ENCODE assay signal across 9 cellular contexts in the genomic region with DNA sequence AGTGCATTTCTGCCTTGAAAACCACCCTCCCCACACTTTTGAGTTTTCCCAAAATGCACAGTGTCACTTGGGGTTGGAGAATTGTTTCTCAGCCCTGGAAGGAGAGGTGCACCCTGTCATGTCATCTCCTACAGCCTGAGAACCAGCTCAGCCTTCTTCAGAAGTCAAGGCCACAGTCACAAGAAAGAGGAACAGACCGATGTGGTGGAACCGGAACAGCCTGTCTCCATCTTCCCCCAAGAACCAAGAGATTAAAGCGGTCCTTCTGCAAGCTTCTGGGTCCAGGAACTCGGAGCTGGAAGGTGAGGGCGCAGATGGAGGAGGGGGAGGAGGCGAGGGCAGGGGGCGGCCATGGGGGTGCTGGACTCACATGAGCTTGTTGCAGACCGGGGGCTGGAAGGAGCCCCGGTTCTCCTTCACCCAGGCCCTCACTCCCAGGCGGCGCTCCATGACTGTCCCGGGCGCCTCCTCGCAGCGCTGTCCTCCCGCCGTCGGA. TPM values are rescaled to one million over a fixed set of nuclear protein-coding genes. Genes with fewer than 3 reads are reported as not detected.
A peak's percentile ranks its signal among the peaks of the same experiment; 100 is the strongest.
DNase-seq lines count a peak whose midpoint lies in the region; ATAC-seq and TF ChIP-seq lines count a peak whose summit lies in the region.
"Had no signal": no experiment of that assay in that cellular context is flagged by ENCODE, and none has a peak within 500 bp of the region (broad histone marks: within the 10 kb centered on the region; RNA-seq: fewer than 3 reads in every experiment).

No MANE protein-coding gene starts in this region.

- peak overlapping the region; percentile 82 for H3K4me2 ChIP-seq in osteoblast (ENCODE audit: insufficient read depth, low read length)

- no peak overlapping the region for H3K27ac ChIP-seq in CD4-positive, alpha-beta T cell (ENCODE audit: low read depth, low read length)
- H3K27ac ChIP-seq in osteoblast (ENCODE audit: low read depth, low read length): no peak overlapping the region

- peaks cover 52% of the 10 kb centered on the region for H3K27me3 Mint-ChIP-seq in CD4-positive, alpha-beta T cell

- H3K9me3 ChIP-seq in CD4-positive, alpha-beta T cell (ENCODE audit: control insufficient read depth, low read length): no peaks in the 10 kb centered on the region
- no peaks in the 10 kb centered on the region for H3K9me3 ChIP-seq in osteoblast (ENCODE audit: low read depth, low read length)

- intact Hi-C loops in CD4-positive, alpha-beta T cell (cut with DNase I, micrococcal nuclease): no loop called here

- H3K9me3 Mint-ChIP-seq in CD4-positive, alpha-beta T cell: no peaks in the 10 kb centered on the region

- H3K27ac Mint-ChIP-seq in CD4-positive, alpha-beta T cell: no peak overlapping the region

- peak overlapping the region; percentile 89 for H3K4me3 Mint-ChIP-seq in CD4-positive, alpha-beta T cell

- H4K20me1 ChIP-seq in osteoblast (ENCODE audit: insufficient read depth, low read length): no peaks in the 10 kb centered on the region

- no peak for TF ChIP-seq CTCF in CD4-positive, alpha-beta T cell (IDR thresholded peaks at IDR 0.05)
- TF ChIP-seq CTCF in fibroblast of pulmonary artery (IDR thresholded peaks at IDR 0.05; ENCODE audit: low read length, missing control alignments): no peak
- no peak for TF ChIP-seq CTCF in osteoblast (IDR thresholded peaks at IDR 0.05; ENCODE audit: extremely low read depth, low read depth, low read length)

- peaks cover 28% of the 10 kb centered on the region for H3K27me3 ChIP-seq in CD4-positive, alpha-beta T cell (ENCODE audit: control insufficient read depth, insufficient read depth, low read length)
- H3K27me3 ChIP-seq in osteoblast (ENCODE audit: insufficient read depth, low read length): peaks cover 13% of the 10 kb centered on the region

- peak overlapping the region; percentile 78 for H2AFZ ChIP-seq in osteoblast (ENCODE audit: low read length)

- peaks cover 3% of the 10 kb centered on the region for H3K4me1 ChIP-seq in osteoblast (ENCODE audit: insufficient read depth, low read length)

- H3K4me3 ChIP-seq in fibroblast of pulmonary artery (replicated peaks; ENCODE audit: low read depth, low read length): peak overlapping the region; percentile 27
- H3K4me3 ChIP-seq in osteoblast (ENCODE audit: insufficient read depth, low read length): peak overlapping the region; percentile 69

- DNase-seq in CD4-positive, alpha-beta T cell: no peak
- DNase-seq in SKM-1 treated with dmso at 0.1 percent for 144 hours (lab: John Stamatoyannopoulos, UW; ENCODE audit: unreplicated experiment): peak; percentile 71
- DNase-seq in fibroblast of pulmonary artery (ENCODE audit: low read depth): no peak
- DNase-seq in osteoblast (ENCODE audit: insufficient read length, low spot score, missing footprints): no peak
- DNase-seq in NCI-H2227 treated with DMSO at 0.1 percent for 48 hours (lab: John Stamatoyannopoulos, UW): no peak
- no peak for DNase-seq in SHP77 treated with DMSO at 0.1 percent for 48 hours (lab: John Stamatoyannopoulos, UW)
- no peak for DNase-seq in NCI-H2171 treated with DMSO at 0.1 percent for 48 hours (lab: John Stamatoyannopoulos, UW)

- ATAC-seq in CD4-positive, alpha-beta T cell (ENCODE audit: poor library complexity): peak; percentile 41
- peak; percentile 19 for ATAC-seq in GM21825 (IDR thresholded peaks at IDR 0.05; ENCODE audit: unreplicated experiment)

- CTCF ChIA-PET in CD4-positive, alpha-beta T cell (lab: Charles Lee): interaction anchor here (0.9 kb wide), 1 partner anchor 8 kb away, joined by 3 read pairs; no protein-coding TSS in a partner anchor

- POLR2A ChIA-PET in CD4-positive, alpha-beta T cell (lab: Charles Lee): interaction anchor here (5.6 kb wide), 1 partner anchor 18 kb away, joined by 44 read pairs; no protein-coding TSS in a partner anchor

- H3K36me3 ChIP-seq in osteoblast (ENCODE audit: insufficient read depth, low read length): no peaks in the 10 kb centered on the region

- no peaks in the 10 kb centered on the region for H3K36me3 Mint-ChIP-seq in CD4-positive, alpha-beta T cell (ENCODE audit: low read depth)

- H3K4me1 Mint-ChIP-seq in CD4-positive, alpha-beta T cell (ENCODE audit: low read depth): peaks cover 30% of the 10 kb centered on the region

- H3K79me2 ChIP-seq in osteoblast (ENCODE audit: insufficient read depth, low read length): no peaks in the 10 kb centered on the region

RNA-seq across cellular contexts. Expression of a gene that starts 0.2 kb away (rescaled TPM):
- not detected for total RNA-seq in CD4-positive, alpha-beta T cell
- total RNA-seq in osteoblast: 0.72 and 1.8 TPM in 2 replicates
- total RNA-seq: glomerular endothelial cell had no signal

RNA-seq across cellular contexts. Expression of a gene that starts 28.2 kb away (rescaled TPM):
- not detected for total RNA-seq in CD4-positive, alpha-beta T cell
- 0.29 TPM in 1 of 2 replicates, not detected in the other for total RNA-seq in osteoblast
- total RNA-seq: glomerular endothelial cell had no signal
